ENCODE assay signal across 9 cellular contexts in the genomic region with DNA sequence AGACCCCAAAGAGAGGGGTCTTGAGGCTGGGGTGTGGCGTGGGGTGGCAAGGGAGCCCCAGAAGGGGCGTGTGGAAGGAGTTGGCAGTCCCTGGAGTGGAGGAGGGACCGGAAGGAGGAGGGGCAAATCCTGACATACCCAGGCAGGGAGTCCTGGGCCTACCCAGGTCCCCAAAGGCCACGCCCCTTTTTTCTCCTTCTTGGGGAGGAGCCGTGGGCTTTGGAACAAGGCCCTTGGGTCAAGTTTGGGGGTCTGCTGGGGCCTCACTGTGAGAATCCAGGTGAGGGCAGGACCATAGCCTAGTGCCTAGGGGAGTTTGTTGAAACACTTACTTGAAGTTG. TPM values are rescaled to one million over a fixed set of nuclear protein-coding genes. Genes with fewer than 3 reads are reported as not detected.
DNase-seq lines count a peak whose midpoint lies in the region; ATAC-seq and TF ChIP-seq lines count a peak whose summit lies in the region.
"Had no signal": no experiment of that assay in that cellular context is flagged by ENCODE, and none has a peak within 500 bp of the region (broad histone marks: within the 10 kb centered on the region; RNA-seq: fewer than 3 reads in every experiment).

No MANE protein-coding gene starts in this region.

- H3K36me3 Mint-ChIP-seq in T-helper 1 cell treated with Interleukin-12 subunit alpha and Interleukin-12 subunit beta and Interleukin-4 antibody, amounts not matched to agents 30 μg/mL and 1 μg/mL, for 36 hours (ENCODE audit: low read depth), result peaks cover 1% of the 10 kb centered on the region
- no peaks in the 10 kb centered on the region for H3K36me3 Mint-ChIP-seq in brain

- peaks cover 0 to 8% of the 10 kb centered on the region in 2 donors for H3K27me3 ChIP-seq in right lobe of liver
- H3K27me3 ChIP-seq in transverse colon, result peaks cover 86% of the 10 kb centered on the region

- in situ Hi-C loops in transverse colon (cut with MboI; ENCODE audit: low pct_ligation_motif_present in 1 of 4, low pct_unique_long_range_greater_than_20kb in 1 of 4, low sequenced_read_pairs in 3 of 4), result no loop called here

- peaks cover 85% of the 10 kb centered on the region for H3K27me3 Mint-ChIP-seq in T-helper 1 cell treated with Interleukin-12 subunit alpha and Interleukin-12 subunit beta and Interleukin-4 antibody, amounts not matched to agents 30 μg/mL and 1 μg/mL, for 36 hours (ENCODE audit: low read depth)
- no peaks in the 10 kb centered on the region for H3K27me3 Mint-ChIP-seq in brain

- no peak for TF ChIP-seq POLR2A in right lobe of liver (IDR thresholded peaks at IDR 0.05)
- TF ChIP-seq POLR2A in transverse colon (IDR thresholded peaks at IDR 0.05), result no peak

- H3K27ac ChIP-seq in right lobe of liver, result peak overlapping the region; percentile 44 to 70 (median 52)
- peak overlapping the region; percentile 85 to 96 (median 90) for H3K27ac ChIP-seq in transverse colon

- no peak overlapping the region for H3K4me3 ChIP-seq in right lobe of liver
- peak overlapping the region in 2 of 4 donors; percentile 46 to 53 for H3K4me3 ChIP-seq in transverse colon

- peaks cover 14% of the 10 kb centered on the region for H3K4me1 Mint-ChIP-seq in T-helper 1 cell treated with Interleukin-12 subunit alpha and Interleukin-12 subunit beta and Interleukin-4 antibody, amounts not matched to agents 30 μg/mL and 1 μg/mL, for 36 hours (ENCODE audit: low read depth)
- peaks cover 85% of the 10 kb centered on the region for H3K4me1 Mint-ChIP-seq in brain

- H3K4me1 ChIP-seq in right lobe of liver (peaks cover 0 to 19% (median 0%) of the 10 kb centered on the region in 4 donors), transverse colon (peaks cover 24 to 73% (median 58%) of the 10 kb centered on the region in 4 donors)

- WGBS in right lobe of liver (ENCODE audit: insufficient coverage, low coverage, low lambda C conversion rate, missing lambda C conversion rate), result 7% methylated on average over 4 of the region's 5 CpGs
- WGBS in transverse colon (ENCODE audit: low coverage in 1 of 2), 2 donors, result 13 to 20% methylated on average over 2 to 5 of the region's 5 CpGs

- intact Hi-C loops in right lobe of liver (cut with DNase I), result no loop called here
- intact Hi-C loops in transverse colon (cut with DNase I; ENCODE audit: low total_unique reads), result loop anchor here (5.0 kb wide), 1 partner anchor 53 kb away; no protein-coding TSS in a partner anchor

- ATAC-seq in right lobe of liver (peak in 1 of 4 donors; percentile 11), HG03521 (IDR thresholded peaks at IDR 0.05; ENCODE audit: unreplicated experiment) (no peak)

- TF ChIP-seq EP300 in transverse colon (IDR thresholded peaks at IDR 0.05; ENCODE audit: low read depth), result no peak

- no peak for TF ChIP-seq CTCF in brain (conservative IDR thresholded peaks at IDR 0.05)
- no peak for TF ChIP-seq CTCF in right lobe of liver (IDR thresholded peaks at IDR 0.05)
- no peak for TF ChIP-seq CTCF in transverse colon (IDR thresholded peaks at IDR 0.05)

- no peak overlapping the region for H3K27ac Mint-ChIP-seq in T-helper 1 cell treated with Interleukin-12 subunit alpha and Interleukin-12 subunit beta and Interleukin-4 antibody, amounts not matched to agents 30 μg/mL and 1 μg/mL, for 36 hours
- peak overlapping the region; percentile 95 to 99 (median 96) for H3K27ac Mint-ChIP-seq in brain

- DNase-seq in T-helper 1 cell (no peak), right lobe of liver (no peak), transverse colon (peak; percentile 48), NCI-H1417 treated with DMSO at 0.1 percent for 48 hours (lab: John Stamatoyannopoulos, UW) (no peak)
- DNase-seq in activated CD4-positive, alpha-beta T cell treated with anti-CD3 and anti-CD28 coated beads for 4 hours, result no peak

- peak overlapping the region; percentile 27 for H3K4me3 Mint-ChIP-seq in T-helper 1 cell treated with Interleukin-12 subunit alpha and Interleukin-12 subunit beta and Interleukin-4 antibody, amounts not matched to agents 30 μg/mL and 1 μg/mL, for 36 hours
- H3K4me3 Mint-ChIP-seq in brain, result peak overlapping the region; percentile 80 to 96 (median 87)

- no peaks in the 10 kb centered on the region for H3K9me3 Mint-ChIP-seq in T-helper 1 cell treated with Interleukin-12 subunit alpha and Interleukin-12 subunit beta and Interleukin-4 antibody, amounts not matched to agents 30 μg/mL and 1 μg/mL, for 36 hours
- no peaks in the 10 kb centered on the region for H3K9me3 Mint-ChIP-seq in brain

- H3K36me3 ChIP-seq in right lobe of liver (no peaks in the 10 kb centered on the region), transverse colon (no peaks in the 10 kb centered on the region)

- H3K9me3 ChIP-seq in right lobe of liver (no peaks in the 10 kb centered on the region), transverse colon (no peaks in the 10 kb centered on the region)

RNA-seq across cellular contexts. Expression of a gene that starts 1.2 kb away (rescaled TPM):
- polyA plus RNA-seq in brain (ENCODE audit: insufficient read depth, low read depth, low replicate concordance), result 42.2 TPM
- 1 to 10 TPM; 2.4 to 7.3 (median 2.7) TPM for total RNA-seq in right lobe of liver
- total RNA-seq in transverse colon, result 10 to 100 TPM in 2 of 4 donors, 1 to 10 TPM in 2; 6.6 to 19.1 (median 9.9) TPM

RNA-seq across cellular contexts. Expression of a gene that starts 17.4 kb away (rescaled TPM):
- polyA plus RNA-seq in brain (ENCODE audit: insufficient read depth, low read depth, low replicate concordance), result 15.7 TPM
- total RNA-seq in right lobe of liver (10 to 100 TPM; 11.9 to 20.7 (median 17.7) TPM), transverse colon (100 to 1,000 TPM in 1 of 4 donors, 10 to 100 TPM in 3; 48.4 to 104 (median 50.9) TPM)

RNA-seq across cellular contexts. Expression of a gene that starts 22.7 kb away (rescaled TPM):
- 38.1 TPM for polyA plus RNA-seq in brain (ENCODE audit: insufficient read depth, low read depth, low replicate concordance)
- total RNA-seq in right lobe of liver, result 10 to 100 TPM in 4 of 6 experiments, 1 to 10 TPM in 2; 7.3 to 22.3 (median 11.4) TPM
- 10 to 100 TPM in 3 of 4 donors, 1 to 10 TPM in 1; 10.0 to 30.8 (median 27.8) TPM for total RNA-seq in transverse colon

RNA-seq across cellular contexts. Expression of a gene that starts 39.4 kb away (rescaled TPM):
- not detected for polyA plus RNA-seq in brain (ENCODE audit: insufficient read depth, low read depth, low replicate concordance)
- not detected for total RNA-seq in right lobe of liver
- not detected for total RNA-seq in transverse colon
- total RNA-seq: kidney epithelial cell had no signal
